22 cellular contexts compared by ENCODE assay signal in the genomic region with DNA sequence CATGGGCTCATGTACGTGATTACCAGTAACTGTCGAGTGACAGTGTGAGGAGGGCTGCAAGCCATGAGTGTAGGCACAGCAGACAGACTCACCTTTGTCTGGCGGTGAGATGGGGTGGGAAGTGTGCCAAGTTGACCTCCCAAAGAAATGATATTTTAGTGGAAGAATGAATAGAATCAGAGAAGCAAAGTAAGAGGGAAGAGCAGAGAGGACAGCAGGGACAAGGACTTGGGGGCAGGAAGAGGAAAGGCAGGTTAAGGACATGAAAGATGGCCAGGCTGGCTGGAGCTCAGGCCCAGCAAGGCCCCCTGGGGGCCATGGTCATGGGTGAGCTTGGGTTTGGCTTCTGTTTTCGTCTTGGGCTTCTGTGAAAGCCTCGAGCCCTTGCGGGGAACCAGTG. TPM values are rescaled to one million over a fixed set of nuclear protein-coding genes. Genes with fewer than 3 reads are reported as not detected.
"Had no signal": no experiment of that assay in that cellular context is flagged by ENCODE, and none has a peak within 500 bp of the region (broad histone marks: within the 10 kb centered on the region; RNA-seq: fewer than 3 reads in every experiment).

No MANE protein-coding gene starts in this region.

- H3K9me3 Mint-ChIP-seq: activated naive CD4-positive, alpha-beta T cell treated with anti-CD3 and anti-CD28 coated beads for 36 hours; effector memory CD8-positive, alpha-beta T cell; nephron had no signal

- H3K36me3 ChIP-seq: gastrocnemius medialis, WERI-Rb-1 had no signal

- H3K4me3 Mint-ChIP-seq: activated naive CD4-positive, alpha-beta T cell treated with anti-CD3 and anti-CD28 coated beads for 36 hours; effector memory CD8-positive, alpha-beta T cell; nephron; T-helper 17 cell had no signal

- H3K27me3 ChIP-seq: gastrocnemius medialis, suprapubic skin, tibial artery had no signal

- H3K9me3 ChIP-seq: gastrocnemius medialis, psoas muscle, suprapubic skin, tibial artery had no signal

- H3K4me3 ChIP-seq: coronary artery, gastrocnemius medialis, psoas muscle, suprapubic skin, tibial artery had no signal

- H3K27me3 Mint-ChIP-seq: effector memory CD8-positive, alpha-beta T cell; T-helper 17 cell had no signal

- DNase-seq: activated CD4-positive, alpha-beta T cell treated with anti-CD3 and anti-CD28 coated beads for 48 hours; activated CD4-positive, alpha-beta T cell treated with anti-CD3 and anti-CD28 coated beads, Interleukin-2, amount 50 U/mL, for 48 hours; activated CD8-positive, alpha-beta memory T cell treated with anti-CD3 and anti-CD28 coated beads for 24 hours; activated naive CD4-positive, alpha-beta T cell treated with anti-CD3 and anti-CD28 coated beads for 36 hours; amygdala; cerebellar nuclear complex; effector memory CD8-positive, alpha-beta T cell; erythroblast; gastrocnemius medialis; glutamatergic neuron; left cardiac atrium; left ventricle myocardium superior; psoas muscle; stimulated activated naive CD4-positive, alpha-beta T cell; T-helper 17 cell; T1000; tibial artery; WERI-Rb-1 had no signal

- H3K4me1 ChIP-seq: gastrocnemius medialis, psoas muscle had no signal

- H3K27ac ChIP-seq: gastrocnemius medialis, psoas muscle, suprapubic skin, tibial artery, WERI-Rb-1 had no signal

- ATAC-seq: activated CD4-positive, CD25-positive, alpha-beta regulatory T cell treated with anti-CD3 and anti-CD28 coated beads, Interleukin-2, amount 50 U/mL, for 24 hours; effector memory CD8-positive, alpha-beta T cell; gastrocnemius medialis; left cardiac atrium; left ventricle myocardium superior; psoas muscle; T-helper 17 cell had no signal

- H3K27ac Mint-ChIP-seq: activated naive CD4-positive, alpha-beta T cell treated with anti-CD3 and anti-CD28 coated beads for 36 hours; nephron; T-helper 17 cell had no signal

RNA-seq across cellular contexts. Expression of gene TGFBI, which starts 20.2 kb away (rescaled TPM):
- total RNA-seq: activated naive CD4-positive, alpha-beta T cell treated with anti-CD3 and anti-CD28 coated beads for 36 hours had no signal
